ENCODE assay signal across 8 cellular contexts in the genomic region with DNA sequence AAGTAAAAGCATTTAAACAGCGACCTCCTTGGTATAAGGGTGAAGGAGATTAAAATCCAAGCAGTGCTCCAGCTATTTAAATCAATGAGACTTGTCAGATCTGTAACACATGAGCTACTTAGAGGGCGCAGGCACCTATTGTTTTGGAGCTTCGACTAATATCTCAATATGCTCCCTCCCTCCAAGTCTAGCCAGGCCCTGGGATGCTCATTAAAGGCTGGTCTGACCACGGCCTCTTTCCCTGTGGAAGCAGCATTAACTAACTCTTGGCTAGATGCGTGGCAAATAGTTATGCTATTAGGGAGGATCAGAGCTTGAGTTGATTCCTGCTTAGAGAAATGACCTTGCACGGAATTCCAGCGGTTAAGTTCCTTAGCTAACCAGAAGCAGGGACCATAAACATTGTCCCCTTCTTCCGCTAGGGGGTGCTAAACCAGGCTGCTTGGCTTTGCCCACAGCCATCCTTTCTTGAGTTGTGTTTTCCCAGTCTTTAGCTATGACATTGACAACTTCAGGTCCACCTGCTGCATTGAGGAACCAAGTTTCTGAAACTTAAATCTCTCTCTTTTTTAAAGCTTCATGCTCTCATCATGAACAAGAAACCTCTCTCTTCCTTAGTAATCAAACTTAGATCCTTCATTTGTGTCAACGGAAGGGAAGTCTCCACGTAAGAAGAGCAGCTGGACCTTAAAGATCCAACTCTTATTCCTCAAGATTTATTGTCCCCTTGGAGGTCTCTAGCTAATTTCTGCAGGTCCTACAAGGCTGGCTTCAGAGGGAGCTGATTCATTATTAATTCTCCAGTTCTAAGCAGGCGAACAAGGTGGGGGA.
A peak's percentile ranks its signal among the peaks of the same experiment; 100 is the strongest.
DNase-seq lines count a peak whose midpoint lies in the region; ATAC-seq, FAIRE-seq and TF ChIP-seq lines count a peak whose summit lies in the region.

No MANE protein-coding gene starts in this region.

- peak; percentile 5 to 49 for DNase-seq in A549 (ENCODE audit: low read depth in 1 of 2, low spot score in 1 of 2)
- peak; percentile 17 for DNase-seq in SKM-1 treated with dmso at 0.1 percent for 144 hours (lab: John Stamatoyannopoulos, UW; ENCODE audit: unreplicated experiment)
- no peak for DNase-seq in left ventricle myocardium inferior
- no peak for DNase-seq in aorta
- no peak for DNase-seq in RWPE1 (ENCODE audit: low spot score)

- TF ChIP-seq RAD21 in A549 (conservative IDR thresholded peaks at IDR 0.05 in 1 of 2, IDR thresholded peaks at IDR 0.05 in 1 of 2), result peak in 1 of 2 experiments; percentile 27; a peak in 1 of 5 replicates

- no peak overlapping the region for H3K4me3 ChIP-seq in A549
- H3K4me3 ChIP-seq in left ventricle myocardium inferior, result no peak overlapping the region
- H3K4me3 ChIP-seq in aorta (ENCODE audit: low read length in 2 of 2), result no peak overlapping the region

- intact Hi-C loops in left ventricle myocardium inferior (cut with micrococcal nuclease), result no loop called here
- intact Hi-C loops in aorta (cut with DNase I), result no loop called here

- no peak for TF ChIP-seq POLR2A in A549 (IDR thresholded peaks at IDR 0.05; ENCODE audit: low read length)

- H3K27ac ChIP-seq in A549, result no peak overlapping the region
- H3K27ac ChIP-seq in left ventricle myocardium inferior (replicated peaks), result no peak overlapping the region
- H3K27ac ChIP-seq in aorta (ENCODE audit: low read depth in 1 of 2, low read length in 2 of 2), result no peak overlapping the region
- no peak overlapping the region for H3K27ac ChIP-seq in RWPE1

- TF ChIP-seq CTCF in A549 (IDR thresholded peaks at IDR 0.05) (peak; percentile 45), GM12873 (IDR thresholded peaks at IDR 0.05; ENCODE audit: insufficient read depth, low read depth, low read length, missing control alignments) (peak; percentile 87), left ventricle myocardium inferior (IDR thresholded peaks at IDR 0.05; ENCODE audit: borderline replicate concordance) (peak; percentile 64), RWPE1 (conservative IDR thresholded peaks at IDR 0.05; ENCODE audit: low read depth) (no peak)

- no peak for FAIRE-seq in A549 (lab: Jason Lieb, UNC)

- H3K27me3 ChIP-seq in left ventricle myocardium inferior (ENCODE audit: low read depth) (peaks cover 35% of the 10 kb centered on the region), aorta (ENCODE audit: control insufficient read depth in 1 of 2, insufficient read depth in 2 of 2, low read length in 1 of 2) (no peaks in the 10 kb centered on the region)

- POLR2A ChIA-PET in A549 (lab: Yijun Ruan, JAX) (no interaction called here), RWPE1 (lab: Yijun Ruan, JAX; ENCODE audit: low non-redundant PET) (no interaction called here)

- ATAC-seq in A549, result peak; percentile 59 to 87; a peak in 3 of 6 replicates
- peak; percentile 56 for ATAC-seq in HG03175 (IDR thresholded peaks at IDR 0.05; ENCODE audit: unreplicated experiment)
- ATAC-seq in GM19328 (IDR thresholded peaks at IDR 0.05; ENCODE audit: unreplicated experiment), result no peak
- no peak for ATAC-seq in aorta (ENCODE audit: low FRiP score)

- no peaks in the 10 kb centered on the region for H3K9me3 ChIP-seq in A549
- no peaks in the 10 kb centered on the region for H3K9me3 ChIP-seq in left ventricle myocardium inferior (replicated peaks)
- H3K9me3 ChIP-seq in aorta (ENCODE audit: control insufficient read depth, low read length), result peaks cover 2% of the 10 kb centered on the region

- no peaks in the 10 kb centered on the region for H3K4me1 ChIP-seq in A549
- H3K4me1 ChIP-seq in left ventricle myocardium inferior, result no peaks in the 10 kb centered on the region
- no peaks in the 10 kb centered on the region for H3K4me1 ChIP-seq in aorta (ENCODE audit: control insufficient read depth in 1 of 2, insufficient read depth in 2 of 2, low read length in 2 of 2)

- CTCF ChIA-PET in A549 (lab: Yijun Ruan, JAX) (interaction anchor here (0.6 to 2.1 kb wide), 8 partner anchors 9 to 128 kb away, joined by 3 to 8 read pairs (median 4); no protein-coding TSS in a partner anchor), RWPE1 (lab: Yijun Ruan, JAX) (interaction anchor here (0.6 to 3.3 kb wide), 5 partner anchors 9 to 207 kb away, joined by 3 to 22 read pairs (median 3); no protein-coding TSS in a partner anchor)

- no peak overlapping the region for H3K4me2 ChIP-seq in A549

- H3K36me3 ChIP-seq in left ventricle myocardium inferior (no peaks in the 10 kb centered on the region), aorta (ENCODE audit: control insufficient read depth in 1 of 2, insufficient read depth in 2 of 2, low read length in 1 of 2) (no peaks in the 10 kb centered on the region)

- WGBS in A549 (ENCODE audit: missing lambda C conversion rate), result 63% methylated on average over 10 of the region's 11 CpGs
- 69 to 72% methylated on average over 11 of the region's 11 CpGs for WGBS in aorta, 2 donors

- TF ChIP-seq EP300 in A549 (IDR thresholded peaks at IDR 0.05), result no peak

TF ChIP-seq in A549, 52 proteins besides CTCF, POLR2A, EP300 and RAD21:
- TF ChIP-seq CHD4 (IDR thresholded peaks at IDR 0.05; ENCODE audit: borderline replicate concordance) (no peak), TP53 (CRISPR knock-in tag; IDR thresholded peaks at IDR 0.05) (no peak), GATA3 (IDR thresholded peaks at IDR 0.05; ENCODE audit: borderline replicate concordance) (no peak), FOSL2 (IDR thresholded peaks at IDR 0.05) (no peak), FOSL2 (CRISPR knock-in tag; IDR thresholded peaks at IDR 0.05) (no peak), BHLHE40 (IDR thresholded peaks at IDR 0.05; ENCODE audit: low read depth, low read length) (no peak), SREBF2 (IDR thresholded peaks at IDR 0.05) (no peak), RARB (CRISPR knock-in tag; IDR thresholded peaks at IDR 0.05) (no peak), PHF8 (IDR thresholded peaks at IDR 0.05; ENCODE audit: borderline replicate concordance, low read depth) (no peak), NFE2L2 (conservative IDR thresholded peaks at IDR 0.05; ENCODE audit: low read length) (no peak)
- TF ChIP-seq, protein P1, sequence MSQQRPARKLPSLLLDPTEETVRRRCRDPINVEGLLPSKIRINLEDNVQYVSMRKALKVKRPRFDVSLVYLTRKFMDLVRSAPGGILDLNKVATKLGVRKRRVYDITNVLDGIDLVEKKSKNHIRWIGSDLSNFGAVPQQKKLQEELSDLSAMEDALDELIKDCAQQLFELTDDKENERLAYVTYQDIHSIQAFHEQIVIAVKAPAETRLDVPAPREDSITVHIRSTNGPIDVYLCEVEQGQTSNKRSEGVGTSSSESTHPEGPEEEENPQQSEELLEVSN (IDR thresholded peaks at IDR 0.05; ENCODE audit: borderline replicate concordance, low read depth), result no peak
- TF ChIP-seq, protein P2, sequence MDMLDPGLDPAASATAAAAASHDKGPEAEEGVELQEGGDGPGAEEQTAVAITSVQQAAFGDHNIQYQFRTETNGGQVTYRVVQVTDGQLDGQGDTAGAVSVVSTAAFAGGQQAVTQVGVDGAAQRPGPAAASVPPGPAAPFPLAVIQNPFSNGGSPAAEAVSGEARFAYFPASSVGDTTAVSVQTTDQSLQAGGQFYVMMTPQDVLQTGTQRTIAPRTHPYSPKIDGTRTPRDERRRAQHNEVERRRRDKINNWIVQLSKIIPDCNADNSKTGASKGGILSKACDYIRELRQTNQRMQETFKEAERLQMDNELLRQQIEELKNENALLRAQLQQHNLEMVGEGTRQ (IDR thresholded peaks at IDR 0.05), result no peak
- TF ChIP-seq, protein P3, sequence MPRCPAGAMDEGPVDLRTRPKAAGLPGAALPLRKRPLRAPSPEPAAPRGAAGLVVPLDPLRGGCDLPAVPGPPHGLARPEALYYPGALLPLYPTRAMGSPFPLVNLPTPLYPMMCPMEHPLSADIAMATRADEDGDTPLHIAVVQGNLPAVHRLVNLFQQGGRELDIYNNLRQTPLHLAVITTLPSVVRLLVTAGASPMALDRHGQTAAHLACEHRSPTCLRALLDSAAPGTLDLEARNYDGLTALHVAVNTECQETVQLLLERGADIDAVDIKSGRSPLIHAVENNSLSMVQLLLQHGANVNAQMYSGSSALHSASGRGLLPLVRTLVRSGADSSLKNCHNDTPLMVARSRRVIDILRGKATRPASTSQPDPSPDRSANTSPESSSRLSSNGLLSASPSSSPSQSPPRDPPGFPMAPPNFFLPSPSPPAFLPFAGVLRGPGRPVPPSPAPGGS (IDR thresholded peaks at IDR 0.05), result no peak
- TF ChIP-seq, protein P4, sequence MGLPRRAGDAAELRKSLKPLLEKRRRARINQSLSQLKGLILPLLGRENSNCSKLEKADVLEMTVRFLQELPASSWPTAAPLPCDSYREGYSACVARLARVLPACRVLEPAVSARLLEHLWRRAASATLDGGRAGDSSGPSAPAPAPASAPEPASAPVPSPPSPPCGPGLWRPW (IDR thresholded peaks at IDR 0.05), result no peak

Comparison
In these comparisons a context has a peak if more than half of its experiments do, and no peak if none do; other contexts are left out.
1. ATAC-seq: peak in A549 (2 of 2) and HG03175 (single experiment); none in GM19328 (single experiment) and aorta (single experiment).
2. DNase-seq: peak in A549 (2 of 2) and SKM-1 treated with dmso at 0.1 percent for 144 hours (single experiment); none in left ventricle myocardium inferior (single experiment), aorta (0 of 2) and RWPE1 (single experiment).